In the genomic region with DNA sequence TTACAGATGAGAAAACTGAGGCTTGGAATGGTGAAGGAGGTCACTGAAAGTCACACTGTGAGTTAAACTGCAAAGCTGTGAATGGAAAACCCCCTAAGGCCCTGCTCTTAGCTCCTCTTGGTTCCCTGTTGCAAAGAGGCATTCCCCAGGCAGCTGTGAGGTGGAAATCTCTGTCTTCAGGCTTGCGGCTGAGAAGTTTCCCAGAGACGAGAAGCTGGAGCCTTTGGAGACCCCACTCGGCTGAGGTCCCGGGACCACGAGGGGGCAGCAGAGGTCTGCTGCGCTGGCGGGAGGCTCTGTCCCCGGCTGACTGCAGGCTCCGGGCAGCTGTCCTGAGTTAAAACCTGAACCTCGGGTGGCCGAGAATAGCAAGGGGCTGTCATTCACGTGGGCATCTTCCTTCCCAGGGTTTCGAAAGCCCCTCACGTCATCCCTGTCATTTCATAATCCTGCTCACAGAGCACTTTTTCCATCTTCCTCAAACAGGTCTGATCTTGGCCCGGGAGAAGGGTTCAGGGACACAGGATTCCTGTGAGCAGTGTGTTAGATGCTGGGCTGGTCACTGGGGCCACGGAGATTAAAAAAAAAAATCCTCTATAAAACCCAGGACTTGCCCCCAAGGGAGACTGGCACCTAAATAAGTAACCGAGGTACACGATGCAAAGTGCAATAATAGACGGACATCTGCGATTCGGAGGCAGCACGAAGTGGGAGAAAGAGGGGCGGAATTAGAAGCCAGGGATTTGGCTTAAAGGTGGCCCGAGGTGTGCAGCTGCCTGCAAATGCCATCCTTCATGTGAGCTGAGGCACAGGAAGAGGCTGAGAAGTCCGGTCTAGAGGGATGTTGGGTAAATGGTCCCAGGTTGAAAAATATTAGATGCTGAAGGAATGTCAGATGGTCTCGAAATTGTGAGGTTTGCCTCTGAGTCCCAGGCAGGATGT, we compare ENCODE assay signal across 8 cellular contexts. TPM values are rescaled to one million over a fixed set of nuclear protein-coding genes. Genes with fewer than 3 reads are reported as not detected.
DNase-seq lines count a peak whose midpoint lies in the region; ATAC-seq and TF ChIP-seq lines count a peak whose summit lies in the region.

No MANE protein-coding gene starts in this region.

- H3K36me3 ChIP-seq in lower lobe of right lung, result no peaks in the 10 kb centered on the region

- ATAC-seq in HG03135 (IDR thresholded peaks at IDR 0.05; ENCODE audit: unreplicated experiment) (peak; percentile 83), lower lobe of right lung (peak; percentile 95)

- peaks cover 51% of the 10 kb centered on the region for H3K4me1 ChIP-seq in lower lobe of right lung

- no peak overlapping the region for H3K4me3 ChIP-seq in lower lobe of right lung

- intact Hi-C loops in lower lobe of right lung (cut with DNase I), result loop anchor here (10.0 kb wide), 1 partner anchor 86 kb away; no protein-coding TSS in a partner anchor

- H3K27ac ChIP-seq in lower lobe of right lung, result peak overlapping the region; percentile 58

- DNase-seq in NCI-H1417 (lab: John Stamatoyannopoulos, UW) (peak; percentile 45 to 63 (median 60)), NCI-H1417 treated with DMSO at 0.1 percent for 48 hours (lab: John Stamatoyannopoulos, UW) (no peak), NCI-H69 (lab: John Stamatoyannopoulos, UW) (peak; percentile 73), dermis microvascular lymphatic vessel endothelial cell (ENCODE audit: low read depth in 2 of 2) (peak; percentile 51 to 76), lower lobe of right lung (peak; percentile 92)
- peak; percentile 55 to 57 for DNase-seq in activated CD4-positive, alpha-beta T cell treated with anti-CD3 and anti-CD28 coated beads, Interleukin-2, amount 50 U/mL, for 24 hours (ENCODE audit: low read depth in 1 of 2, low spot score in 1 of 2)
- peak; percentile 54 for DNase-seq in stimulated activated CD8-positive, alpha-beta memory T cell treated with anti-CD3 and anti-CD28 coated beads, Interleukin-12 subunit alpha, Interleukin-12 subunit beta, amount 100 ng/mL, for 1 hour (ENCODE audit: low read depth)

- H3K27me3 ChIP-seq in lower lobe of right lung (ENCODE audit: low read depth), result no peaks in the 10 kb centered on the region

- TF ChIP-seq CTCF in lower lobe of right lung (IDR thresholded peaks at IDR 0.05), result peak; percentile 96

- no peaks in the 10 kb centered on the region for H3K9me3 ChIP-seq in lower lobe of right lung

RNA-seq across cellular contexts. Expression of a gene that starts 24.6 kb away (rescaled TPM):
- 13.1 and 21.5 TPM in 2 replicates for total RNA-seq in dermis microvascular lymphatic vessel endothelial cell
- total RNA-seq in lower lobe of right lung, result 44.9 TPM

RNA-seq across cellular contexts. Expression of a gene that starts 35.0 kb away (rescaled TPM):
- total RNA-seq in dermis microvascular lymphatic vessel endothelial cell (not detected in 2 replicates), lower lobe of right lung (21.5 TPM)

Comparison
In these comparisons a context has a peak if more than half of its experiments do, and no peak if none do; other contexts are left out.
1. RNA of a gene that starts 35.0 kb away (total RNA-seq): 21.5 TPM in lower lobe of right lung (single experiment); not detected in dermis microvascular lymphatic vessel endothelial cell; every median in the first group is over 10 times any median in the second.